In genomic region chr5:180801596-180802324, GRCh38 we compare ENCODE assay signal across 1 cellular context.
TF ChIP-seq lines count a peak whose summit lies in the region.

No MANE protein-coding gene starts in this region.

TF ChIP-seq in HCT116, 20 proteins besides CTCF, POLR2A, EP300 and RAD21 (continued from another document):
- TF ChIP-seq ELF1 (IDR thresholded peaks at IDR 0.05; ENCODE audit: borderline replicate concordance, low read depth): no peak
- TF ChIP-seq EZH2 (IDR thresholded peaks at IDR 0.05): no peak
- TF ChIP-seq ZNF274 (IDR thresholded peaks at IDR 0.05; ENCODE audit: low read depth, low read length): no peak
- TF ChIP-seq JUND (IDR thresholded peaks at IDR 0.05): no peak
- no peak for TF ChIP-seq SIN3A (IDR thresholded peaks at IDR 0.05; ENCODE audit: low read depth)
- no peak for TF ChIP-seq MAX (IDR thresholded peaks at IDR 0.05)
- no peak for TF ChIP-seq CEBPB (IDR thresholded peaks at IDR 0.05; ENCODE audit: low read depth)
TF ChIP-seq in HCT116: peak in this region for 0.
